22 cellular contexts compared by ENCODE assay signal in genomic region chr13:109818136-109818535, GRCh38. TPM values are rescaled to one million over a fixed set of nuclear protein-coding genes. Genes with fewer than 3 reads are reported as not detected.
DNase-seq lines count a peak whose midpoint lies in the region; ATAC-seq and TF ChIP-seq lines count a peak whose summit lies in the region.
"Had no signal": no experiment of that assay in that cellular context is flagged by ENCODE, and none has a peak within 500 bp of the region (broad histone marks: within the 10 kb centered on the region; RNA-seq: fewer than 3 reads in every experiment).

No MANE protein-coding gene starts in this region.

- H3K9me3 Mint-ChIP-seq in osteocyte (ENCODE audit: unreplicated experiment) (no peaks in the 10 kb centered on the region), glutamatergic neuron (ENCODE audit: unreplicated experiment) (no peaks in the 10 kb centered on the region)
- H3K9me3 Mint-ChIP-seq in activated T-helper 1 cell treated with anti-CD3 and anti-CD28 coated beads, Interleukin-12 subunit alpha, Interleukin-12 subunit beta, Interleukin-2, Interleukin-4 antibody, amounts not matched to agents 30 ng/mL and 10 ng/mL and 1 ng/mL, durations not matched to agents 14 hours and 24 hours and 36 hours: no peaks in the 10 kb centered on the region
- H3K9me3 Mint-ChIP-seq: activated B cell treated with CpG ODN at 0.5 μM for 24 hours; activated CD8-positive, alpha-beta T cell treated with anti-CD3 and anti-CD28 coated beads for 36 hours; activated T-cell treated with anti-CD3 and anti-CD28 coated beads, Interleukin-2, amount 50 U/mL, for 24 hours; naive thymus-derived CD4-positive, alpha-beta T cell; stimulated activated naive B cell treated with anti-CD40 and anti-IgM and Interleukin-4, amounts not matched to agents 10 μg/mL and 1 μg/mL and 100 μg/mL, for 72 hours had no signal

- no peaks in the 10 kb centered on the region for H3K9me2 ChIP-seq in GM23248 (ENCODE audit: insufficient read depth)
- H3K9me2 ChIP-seq: SK-N-SH had no signal

- H4K20me1 ChIP-seq in DND-41 (ENCODE audit: insufficient read depth, low read length) (no peaks in the 10 kb centered on the region), GM23248 (ENCODE audit: insufficient read depth) (no peaks in the 10 kb centered on the region)

- in situ Hi-C loops in GM23248 (cut with MboI): no loop called here

- no peak overlapping the region for H3K4me3 ChIP-seq in DND-41 (ENCODE audit: low read depth in 1 of 2, low read length in 2 of 2)
- H3K4me3 ChIP-seq in GM23248: no peak overlapping the region
- H3K4me3 ChIP-seq: GM12878, ovary, thyroid gland had no signal

- no peaks in the 10 kb centered on the region for H3F3A ChIP-seq in GM23248 (ENCODE audit: insufficient read depth)

- DNase-seq in DND-41 (peak; percentile 19), NCI-H146 (lab: John Stamatoyannopoulos, UW) (peak; percentile 91), NCI-H526 treated with DMSO at 0.1 percent for 48 hours (lab: John Stamatoyannopoulos, UW) (peak; percentile 98), osteocyte (ENCODE audit: extremely low spot score, unreplicated experiment) (no peak), glutamatergic neuron (no peak), GM23248 (no peak)
- no peak for DNase-seq in activated T-helper 1 cell treated with anti-CD3 and anti-CD28 coated beads, Interleukin-12 subunit alpha, Interleukin-12 subunit beta, Interleukin-2, Interleukin-4 antibody, amounts not matched to agents 30 ng/mL and 10 ng/mL and 1 ng/mL, durations not matched to agents 14 hours and 24 hours and 36 hours (ENCODE audit: low spot score)
- DNase-seq: activated B cell treated with CpG ODN at 0.5 μM for 24 hours; activated CD8-positive, alpha-beta T cell treated with anti-CD3 and anti-CD28 coated beads for 36 hours; activated naive CD4-positive, alpha-beta T cell treated with anti-CD3 and anti-CD28 coated beads, Interleukin-2, amount 50 U/mL, for 16 hours; activated T-cell treated with anti-CD3 and anti-CD28 coated beads, Interleukin-2, amount 50 U/mL, for 24 hours; GF-D8; naive thymus-derived CD4-positive, alpha-beta T cell; NCI-H2029; NK-92 treated with Interleukin-12 subunit alpha and Interleukin-12 subunit beta, amount 100 ng/mL, for 24 hours; ovary; SK-N-SH; stimulated activated naive B cell treated with anti-CD40 and anti-IgM and Interleukin-4, amounts not matched to agents 10 μg/mL and 1 μg/mL and 100 μg/mL, for 72 hours; thyroid gland had no signal

- H3K27me3 Mint-ChIP-seq in osteocyte (ENCODE audit: unreplicated experiment): no peaks in the 10 kb centered on the region
- peaks cover 4% of the 10 kb centered on the region for H3K27me3 Mint-ChIP-seq in activated T-helper 1 cell treated with anti-CD3 and anti-CD28 coated beads, Interleukin-12 subunit alpha, Interleukin-12 subunit beta, Interleukin-2, Interleukin-4 antibody, amounts not matched to agents 30 ng/mL and 10 ng/mL and 1 ng/mL, durations not matched to agents 14 hours and 24 hours and 36 hours (ENCODE audit: insufficient read depth)
- H3K27me3 Mint-ChIP-seq in glutamatergic neuron (ENCODE audit: unreplicated experiment): peaks cover 2% of the 10 kb centered on the region
- H3K27me3 Mint-ChIP-seq: activated B cell treated with CpG ODN at 0.5 μM for 24 hours had no signal

- H3K4me3 Mint-ChIP-seq in osteocyte (ENCODE audit: unreplicated experiment) (no peak overlapping the region), glutamatergic neuron (ENCODE audit: unreplicated experiment) (no peak overlapping the region)
- H3K4me3 Mint-ChIP-seq in activated T-helper 1 cell treated with anti-CD3 and anti-CD28 coated beads, Interleukin-12 subunit alpha, Interleukin-12 subunit beta, Interleukin-2, Interleukin-4 antibody, amounts not matched to agents 30 ng/mL and 10 ng/mL and 1 ng/mL, durations not matched to agents 14 hours and 24 hours and 36 hours: no peak overlapping the region
- H3K4me3 Mint-ChIP-seq: activated B cell treated with CpG ODN at 0.5 μM for 24 hours; activated CD8-positive, alpha-beta T cell treated with anti-CD3 and anti-CD28 coated beads for 36 hours; activated T-cell treated with anti-CD3 and anti-CD28 coated beads, Interleukin-2, amount 50 U/mL, for 24 hours; naive thymus-derived CD4-positive, alpha-beta T cell; stimulated activated naive B cell treated with anti-CD40 and anti-IgM and Interleukin-4, amounts not matched to agents 10 μg/mL and 1 μg/mL and 100 μg/mL, for 72 hours had no signal

- H3K27me3 ChIP-seq in DND-41 (ENCODE audit: insufficient read depth, low read length, poor library complexity) (no peaks in the 10 kb centered on the region), GM23248 (replicated peaks; ENCODE audit: insufficient read depth) (no peaks in the 10 kb centered on the region)
- H3K27me3 ChIP-seq: ovary, thyroid gland had no signal

- no peak overlapping the region for H2AFZ ChIP-seq in DND-41 (ENCODE audit: low read depth, low read length)
- no peak overlapping the region for H2AFZ ChIP-seq in GM23248

- TF ChIP-seq CTCF in DND-41 (IDR thresholded peaks at IDR 0.05; ENCODE audit: borderline replicate concordance, extremely low read depth, low read length, poor library complexity, severe bottlenecking): no peak
- TF ChIP-seq CTCF in osteocyte (IDR thresholded peaks at IDR 0.05): no peak
- no peak for TF ChIP-seq CTCF in glutamatergic neuron (IDR thresholded peaks at IDR 0.05; ENCODE audit: partially characterized antibody, unreplicated experiment)

- 0 out of 2 replicates have a peak overlapping the region, but pooled peaks have one; percentile 8 for H3K4me2 ChIP-seq in DND-41 (ENCODE audit: insufficient read depth, low read length)
- H3K4me2 ChIP-seq in GM23248 (ENCODE audit: unreplicated experiment): no peak overlapping the region
- H3K4me2 ChIP-seq: SK-N-SH had no signal

- no peaks in the 10 kb centered on the region for H3K36me3 Mint-ChIP-seq in osteocyte (ENCODE audit: unreplicated experiment)
- H3K36me3 Mint-ChIP-seq in activated T-helper 1 cell treated with anti-CD3 and anti-CD28 coated beads, Interleukin-12 subunit alpha, Interleukin-12 subunit beta, Interleukin-2, Interleukin-4 antibody, amounts not matched to agents 30 ng/mL and 10 ng/mL and 1 ng/mL, durations not matched to agents 14 hours and 24 hours and 36 hours (ENCODE audit: low read depth): no peaks in the 10 kb centered on the region
- peaks cover 5% of the 10 kb centered on the region for H3K36me3 Mint-ChIP-seq in glutamatergic neuron (ENCODE audit: unreplicated experiment)
- H3K36me3 Mint-ChIP-seq: stimulated activated naive B cell treated with anti-CD40 and anti-IgM and Interleukin-4, amounts not matched to agents 10 μg/mL and 1 μg/mL and 100 μg/mL, for 72 hours had no signal

- WGBS in GM23248 (ENCODE audit: low coverage in 1 of 2, low lambda C conversion rate in 2 of 2, missing lambda C conversion rate in 2 of 2), 2 experiments: 43 to 48% methylated on average over 3 of the region's 3 CpGs

- intact Hi-C loops in activated T-helper 1 cell treated with anti-CD3 and anti-CD28 coated beads, Interleukin-12 subunit alpha, Interleukin-12 subunit beta, Interleukin-2, Interleukin-4 antibody, amounts not matched to agents 30 ng/mL and 10 ng/mL and 1 ng/mL, durations not matched to agents 14 hours and 24 hours and 36 hours (cut with micrococcal nuclease): no loop called here

- peaks cover 23% of the 10 kb centered on the region for H3K4me1 Mint-ChIP-seq in osteocyte (ENCODE audit: unreplicated experiment)
- no peaks in the 10 kb centered on the region for H3K4me1 Mint-ChIP-seq in activated T-helper 1 cell treated with anti-CD3 and anti-CD28 coated beads, Interleukin-12 subunit alpha, Interleukin-12 subunit beta, Interleukin-2, Interleukin-4 antibody, amounts not matched to agents 30 ng/mL and 10 ng/mL and 1 ng/mL, durations not matched to agents 14 hours and 24 hours and 36 hours (ENCODE audit: low read depth)
- H3K4me1 Mint-ChIP-seq in glutamatergic neuron (ENCODE audit: low read depth, unreplicated experiment): peaks cover 3% of the 10 kb centered on the region
- H3K4me1 Mint-ChIP-seq: activated B cell treated with CpG ODN at 0.5 μM for 24 hours; naive thymus-derived CD4-positive, alpha-beta T cell; stimulated activated naive B cell treated with anti-CD40 and anti-IgM and Interleukin-4, amounts not matched to agents 10 μg/mL and 1 μg/mL and 100 μg/mL, for 72 hours had no signal

- no peaks in the 10 kb centered on the region for H3K79me2 ChIP-seq in DND-41 (ENCODE audit: insufficient read depth, low read length)
- H3K79me2 ChIP-seq in GM23248 (ENCODE audit: insufficient read depth): no peaks in the 10 kb centered on the region

- H3K27ac Mint-ChIP-seq in osteocyte (ENCODE audit: unreplicated experiment) (peak overlapping the region; percentile 38), glutamatergic neuron (ENCODE audit: unreplicated experiment) (no peak overlapping the region)
- no peak overlapping the region for H3K27ac Mint-ChIP-seq in activated T-helper 1 cell treated with anti-CD3 and anti-CD28 coated beads, Interleukin-12 subunit alpha, Interleukin-12 subunit beta, Interleukin-2, Interleukin-4 antibody, amounts not matched to agents 30 ng/mL and 10 ng/mL and 1 ng/mL, durations not matched to agents 14 hours and 24 hours and 36 hours
- H3K27ac Mint-ChIP-seq: activated B cell treated with CpG ODN at 0.5 μM for 24 hours; activated CD8-positive, alpha-beta T cell treated with anti-CD3 and anti-CD28 coated beads for 36 hours; activated T-cell treated with anti-CD3 and anti-CD28 coated beads, Interleukin-2, amount 50 U/mL, for 24 hours; naive thymus-derived CD4-positive, alpha-beta T cell; stimulated activated naive B cell treated with anti-CD40 and anti-IgM and Interleukin-4, amounts not matched to agents 10 μg/mL and 1 μg/mL and 100 μg/mL, for 72 hours had no signal

- H3K9ac ChIP-seq in DND-41 (ENCODE audit: low read depth, low read length) (no peak overlapping the region), GM23248 (no peak overlapping the region)
- H3K9ac ChIP-seq: SK-N-SH had no signal

- H3K9me3 ChIP-seq in DND-41 (ENCODE audit: insufficient read depth, low read length, severe bottlenecking) (no peaks in the 10 kb centered on the region), GM23248 (ENCODE audit: low read depth) (no peaks in the 10 kb centered on the region)
- H3K9me3 ChIP-seq: ovary, SK-N-SH, thyroid gland had no signal

- H3K4me1 ChIP-seq in DND-41 (ENCODE audit: insufficient read depth, low read length) (peaks cover 28% of the 10 kb centered on the region), GM23248 (ENCODE audit: insufficient read depth) (peaks cover 18% of the 10 kb centered on the region)

- H3K36me3 ChIP-seq in DND-41 (ENCODE audit: insufficient read depth, low read length) (no peaks in the 10 kb centered on the region), GM23248 (ENCODE audit: low read depth) (no peaks in the 10 kb centered on the region)
- H3K36me3 ChIP-seq: ovary, thyroid gland had no signal

- 0 out of 2 replicates have a peak overlapping the region, but pooled peaks have one; percentile 19 for H3K27ac ChIP-seq in DND-41 (ENCODE audit: low read length)
- no peak overlapping the region for H3K27ac ChIP-seq in GM23248
- H3K27ac ChIP-seq: HL-60, ovary, thyroid gland had no signal

- ATAC-seq in DND-41 (ENCODE audit: insufficient read depth, low read depth): 0 out of 3 replicates have a peak, but pooled peaks have one; percentile 20
- ATAC-seq: activated CD8-positive, alpha-beta T cell treated with anti-CD3 and anti-CD28 coated beads for 36 hours; GM12878; naive thymus-derived CD4-positive, alpha-beta T cell; sciatic nerve; stimulated activated naive B cell treated with anti-CD40 and anti-IgM and Interleukin-4, amounts not matched to agents 10 μg/mL and 1 μg/mL and 100 μg/mL, for 72 hours had no signal

RNA-seq across cellular contexts. Expression of gene IRS2, which starts 31.8 kb away (rescaled TPM):
- 49.1 and 52.3 TPM in 2 replicates for total RNA-seq in osteocyte
- total RNA-seq in activated T-helper 1 cell treated with anti-CD3 and anti-CD28 coated beads, Interleukin-12 subunit alpha, Interleukin-12 subunit beta, Interleukin-2, Interleukin-4 antibody, amounts not matched to agents 30 ng/mL and 10 ng/mL and 1 ng/mL, durations not matched to agents 14 hours and 24 hours and 36 hours: 3.9 and 4.3 TPM in 2 replicates
- 27.0 TPM for total RNA-seq in glutamatergic neuron (ENCODE audit: unreplicated experiment)
- total RNA-seq in GM23248 (2014; rRNA removed; shearing (Covaris generic)): 7.3 and 7.7 TPM in 2 replicates
- 3.1 and 3.4 TPM in 2 replicates for polyA plus RNA-seq in GM23248 (2016; fragmentation: Nextera tagmentation; extraction: Ambion mirVana)

Comparison
In these comparisons a context has a peak if more than half of its experiments do, and no peak if none do; other contexts are left out.
1. DNase-seq: peak in DND-41 (single experiment), NCI-H146 (single experiment) and NCI-H526 treated with DMSO at 0.1 percent for 48 hours (single experiment); none in osteocyte (single experiment), activated T-helper 1 cell treated with anti-CD3 and anti-CD28 coated beads, Interleukin-12 subunit alpha, Interleukin-12 subunit beta, Interleukin-2, Interleukin-4 antibody, amounts not matched to agents 30 ng/mL and 10 ng/mL and 1 ng/mL, durations not matched to agents 14 hours and 24 hours and 36 hours (single experiment), glutamatergic neuron (single experiment) and GM23248 (single experiment).